In genomic region chr2:156294945-156295580, GRCh38 we compare ENCODE assay signal across 21 cellular contexts.
"Had no signal": no experiment of that assay in that cellular context is flagged by ENCODE, and none has a peak within 500 bp of the region (broad histone marks: within the 10 kb centered on the region; RNA-seq: fewer than 3 reads in every experiment).

No MANE protein-coding gene starts in this region.

- H3K4me1 ChIP-seq: esophagus squamous epithelium, heart right ventricle, lower lobe of right lung, prostate gland, transverse colon had no signal

- DNase-seq: activated CD4-positive, alpha-beta T cell treated with anti-CD3 and anti-CD28 coated beads, Interleukin-2, amount 10 ng/mL, durations not matched to agents 24 days and 14 days; activated CD8-positive, alpha-beta memory T cell treated with anti-CD3 and anti-CD28 coated beads for 24 hours; activated naive CD4-positive, alpha-beta T cell; activated naive CD8-positive, alpha-beta T cell treated with anti-CD3 and anti-CD28 coated beads, Interleukin-2, amount 10 ng/mL, durations not matched to agents 7 days and 5 days; aorta; esophagus squamous epithelium; foreskin fibroblast; heart right ventricle; left colon; lower lobe of right lung; right cardiac atrium; stimulated activated CD4-positive, alpha-beta T cell treated with anti-CD3 and anti-CD28 coated beads, Interleukin-15, amount 100 ng/mL, for 24 hours; stimulated activated CD4-positive, alpha-beta T cell treated with anti-CD3 and anti-CD28 coated beads, Interleukin-4, amount 100 ng/mL, for 1 hour; stimulated activated naive CD4-positive, alpha-beta T cell treated with Interleukin-2 at 50 U/mL for 16 hours; substantia nigra; T-helper 17 cell; transverse colon had no signal

- H3K4me3 Mint-ChIP-seq: activated CD4-positive, alpha-beta T cell treated with anti-CD3 and anti-CD28 coated beads, Interleukin-2, amount 10 ng/mL, durations not matched to agents 24 days and 14 days; activated naive CD8-positive, alpha-beta T cell treated with anti-CD3 and anti-CD28 coated beads, Interleukin-2, amount 10 ng/mL, durations not matched to agents 7 days and 5 days; mesothelial cell of epicardium; T-helper 17 cell; WTC11 had no signal

- H3K4me3 ChIP-seq: esophagus squamous epithelium, heart right ventricle, lower lobe of right lung, prostate gland, skin epidermis, transverse colon had no signal

- H3K27ac Mint-ChIP-seq: activated CD4-positive, alpha-beta T cell treated with anti-CD3 and anti-CD28 coated beads, Interleukin-2, amount 10 ng/mL, durations not matched to agents 24 days and 14 days; activated naive CD8-positive, alpha-beta T cell treated with anti-CD3 and anti-CD28 coated beads, Interleukin-2, amount 10 ng/mL, durations not matched to agents 7 days and 5 days; mesothelial cell of epicardium; T-helper 17 cell; WTC11 had no signal

- H3K36me3 Mint-ChIP-seq: activated naive CD8-positive, alpha-beta T cell treated with anti-CD3 and anti-CD28 coated beads, Interleukin-2, amount 10 ng/mL, durations not matched to agents 7 days and 5 days; mesothelial cell of epicardium had no signal

- ATAC-seq: heart right ventricle, left colon, lower lobe of right lung, right cardiac atrium, T-helper 17 cell, WTC11 had no signal

- H3K27ac ChIP-seq: esophagus squamous epithelium, heart right ventricle, lower lobe of right lung, prostate gland, skin epidermis, transverse colon had no signal

- H3K27me3 ChIP-seq: esophagus squamous epithelium, transverse colon had no signal

- H3K9me3 ChIP-seq: esophagus squamous epithelium, lower lobe of right lung, prostate gland, transverse colon had no signal

- H3K4me1 Mint-ChIP-seq: activated CD4-positive, alpha-beta T cell treated with anti-CD3 and anti-CD28 coated beads, Interleukin-2, amount 10 ng/mL, durations not matched to agents 24 days and 14 days; activated naive CD8-positive, alpha-beta T cell treated with anti-CD3 and anti-CD28 coated beads, Interleukin-2, amount 10 ng/mL, durations not matched to agents 7 days and 5 days; mesothelial cell of epicardium; T-helper 17 cell; WTC11 had no signal

- H3K36me3 ChIP-seq: esophagus squamous epithelium, heart right ventricle, lower lobe of right lung, prostate gland, transverse colon had no signal
